ENCODE assay signal across 20 cellular contexts in the genomic region with DNA sequence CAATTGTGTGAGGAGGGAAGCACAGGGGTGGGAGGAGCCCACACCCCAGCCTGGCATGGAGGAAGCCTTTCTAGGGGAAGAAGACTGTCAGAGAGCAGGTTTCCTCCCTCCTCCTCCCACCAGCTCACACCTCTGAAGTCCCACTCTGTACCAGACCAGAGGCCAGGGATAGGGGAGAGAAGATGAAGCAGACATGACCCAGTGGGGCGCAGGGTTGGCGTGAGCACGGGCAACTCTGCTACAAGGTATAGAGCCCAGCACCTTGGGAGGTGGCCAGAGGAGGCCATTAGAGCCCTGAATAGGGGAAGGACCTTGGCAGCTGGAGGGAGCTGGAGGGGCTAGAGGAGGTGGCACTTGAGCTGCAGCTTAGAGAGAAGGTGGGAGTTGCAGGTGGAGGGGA.
"Had no signal": no experiment of that assay in that cellular context is flagged by ENCODE, and none has a peak within 500 bp of the region (broad histone marks: within the 10 kb centered on the region; RNA-seq: fewer than 3 reads in every experiment).

No MANE protein-coding gene starts in this region.

- H3K9me3 ChIP-seq: esophagus squamous epithelium, gastroesophageal sphincter, neutrophil, testis, tibial nerve had no signal

- H3K9me3 Mint-ChIP-seq: effector memory CD8-positive, alpha-beta T cell; natural killer cell treated with Interleukin-12 subunit alpha and Interleukin-12 subunit beta and Interleukin-15 and Interleukin-18, amount 100 ng/mL, for 72 hours; stimulated activated memory B cell treated with anti-CD40 and anti-IgM and Interleukin-4, amounts not matched to agents 10 μg/mL and 1 μg/mL and 100 μg/mL, for 72 hours; stimulated activated naive CD8-positive, alpha-beta T cell treated with anti-CD3 and anti-CD28 coated beads, Interleukin-15, Interleukin-2, amounts not matched to agents 100 ng/mL and 50 ng/mL, for 24 hours had no signal

- H3K4me1 Mint-ChIP-seq: stimulated activated memory B cell treated with anti-CD40 and anti-IgM and Interleukin-4, amounts not matched to agents 10 μg/mL and 1 μg/mL and 100 μg/mL, for 72 hours had no signal

- DNase-seq: central memory CD4-positive, alpha-beta T cell; effector memory CD8-positive, alpha-beta T cell; esophagus squamous epithelium; foreskin fibroblast; glutamatergic neuron; left colon; left ventricle myocardium superior; mesenchymal stem cell; midbrain; right cardiac atrium; stimulated activated CD4-positive, alpha-beta T cell treated with anti-CD3 and anti-CD28 coated beads, Interleukin-4, amount 100 ng/mL, for 1 hour; stimulated activated CD8-positive, alpha-beta memory T cell treated with anti-CD3 and anti-CD28 coated beads, Interleukin-4, amount 100 ng/mL, for 48 hours; testis had no signal

- H3K27ac ChIP-seq: esophagus squamous epithelium, gastroesophageal sphincter, neutrophil, testis, tibial nerve had no signal

- H3K4me3 ChIP-seq: esophagus squamous epithelium, gastroesophageal sphincter, lung, testis, tibial nerve had no signal

- H3K36me3 ChIP-seq: gastroesophageal sphincter, neutrophil had no signal

- H3K27me3 Mint-ChIP-seq: natural killer cell treated with Interleukin-12 subunit alpha and Interleukin-12 subunit beta and Interleukin-15 and Interleukin-18, amount 100 ng/mL, for 72 hours; stimulated activated naive CD8-positive, alpha-beta T cell treated with anti-CD3 and anti-CD28 coated beads, Interleukin-15, Interleukin-2, amounts not matched to agents 100 ng/mL and 50 ng/mL, for 24 hours had no signal

- H3K27ac Mint-ChIP-seq: effector memory CD8-positive, alpha-beta T cell; natural killer cell treated with Interleukin-12 subunit alpha and Interleukin-12 subunit beta and Interleukin-15 and Interleukin-18, amount 100 ng/mL, for 72 hours; stimulated activated memory B cell treated with anti-CD40 and anti-IgM and Interleukin-4, amounts not matched to agents 10 μg/mL and 1 μg/mL and 100 μg/mL, for 72 hours; stimulated activated naive CD8-positive, alpha-beta T cell treated with anti-CD3 and anti-CD28 coated beads, Interleukin-15, Interleukin-2, amounts not matched to agents 100 ng/mL and 50 ng/mL, for 24 hours had no signal

- H3K4me3 Mint-ChIP-seq: effector memory CD8-positive, alpha-beta T cell; natural killer cell treated with Interleukin-12 subunit alpha and Interleukin-12 subunit beta and Interleukin-15 and Interleukin-18, amount 100 ng/mL, for 72 hours; stimulated activated memory B cell treated with anti-CD40 and anti-IgM and Interleukin-4, amounts not matched to agents 10 μg/mL and 1 μg/mL and 100 μg/mL, for 72 hours; stimulated activated naive CD8-positive, alpha-beta T cell treated with anti-CD3 and anti-CD28 coated beads, Interleukin-15, Interleukin-2, amounts not matched to agents 100 ng/mL and 50 ng/mL, for 24 hours had no signal

- ATAC-seq: effector memory CD8-positive, alpha-beta T cell; gastroesophageal sphincter; left ventricle myocardium superior; right cardiac atrium; stimulated activated memory B cell treated with anti-CD40 and anti-IgM and Interleukin-4, amounts not matched to agents 10 μg/mL and 1 μg/mL and 100 μg/mL, for 72 hours had no signal

- H3K36me3 Mint-ChIP-seq: natural killer cell treated with Interleukin-12 subunit alpha and Interleukin-12 subunit beta and Interleukin-15 and Interleukin-18, amount 100 ng/mL, for 72 hours; stimulated activated memory B cell treated with anti-CD40 and anti-IgM and Interleukin-4, amounts not matched to agents 10 μg/mL and 1 μg/mL and 100 μg/mL, for 72 hours had no signal

- H3K27me3 ChIP-seq: esophagus squamous epithelium, testis, tibial nerve had no signal
